ENCODE assay signal across 19 cellular contexts in the genomic region with DNA sequence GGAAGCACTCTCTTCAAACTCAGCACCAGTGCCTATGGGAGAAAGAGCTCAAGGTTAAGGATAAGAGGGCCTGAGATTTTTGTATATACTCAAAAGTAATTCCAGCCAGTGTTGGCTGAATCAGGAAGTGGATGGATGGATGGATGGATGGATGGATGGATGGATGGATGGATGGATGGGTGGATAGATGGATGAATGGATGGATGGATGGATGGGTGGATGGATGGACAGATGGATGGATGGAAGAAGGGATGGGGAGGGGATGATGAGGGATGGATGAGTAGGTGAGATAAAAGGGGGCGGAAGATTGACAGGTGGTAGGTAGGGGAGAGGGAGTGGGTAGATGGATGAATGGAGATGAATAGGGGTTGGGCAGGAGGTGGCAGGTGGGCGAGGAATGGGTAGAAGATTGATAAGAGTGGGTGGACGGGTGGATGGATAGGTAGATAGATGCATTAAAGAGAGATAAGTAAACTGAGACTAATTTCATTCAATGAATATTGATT. TPM values are rescaled to one million over a fixed set of nuclear protein-coding genes. Genes with fewer than 3 reads are reported as not detected.
"Had no signal": no experiment of that assay in that cellular context is flagged by ENCODE, and none has a peak within 500 bp of the region (broad histone marks: within the 10 kb centered on the region; RNA-seq: fewer than 3 reads in every experiment).

No MANE protein-coding gene starts in this region.

- H3K27me3 ChIP-seq: neural progenitor cell, ovary, suprapubic skin, upper lobe of right lung had no signal

- H3K27ac Mint-ChIP-seq: activated CD4-positive, alpha-beta memory T cell treated with anti-CD3 and anti-CD28 coated beads for 36 hours; activated CD8-positive, alpha-beta memory T cell treated with anti-CD3 and anti-CD28 coated beads, Interleukin-2, amount 10 ng/mL, durations not matched to agents 7 days and 5 days; activated naive CD8-positive, alpha-beta T cell treated with anti-CD3 and anti-CD28 coated beads, Interleukin-2, amount 10 ng/mL, durations not matched to agents 7 days and 5 days; neural progenitor cell; T-cell had no signal

- DNase-seq: activated CD4-positive, alpha-beta T cell treated with anti-CD3 and anti-CD28 coated beads for 1 hour; activated gamma-delta T cell; activated naive CD8-positive, alpha-beta T cell treated with anti-CD3 and anti-CD28 coated beads, Interleukin-2, amount 10 ng/mL, durations not matched to agents 7 days and 5 days; erythroblast; left colon; ovary; sigmoid colon; T-cell; T1000; upper lobe of right lung had no signal

- H3K4me3 Mint-ChIP-seq: activated CD4-positive, alpha-beta memory T cell treated with anti-CD3 and anti-CD28 coated beads for 36 hours; activated CD8-positive, alpha-beta memory T cell treated with anti-CD3 and anti-CD28 coated beads, Interleukin-2, amount 10 ng/mL, durations not matched to agents 7 days and 5 days; activated naive CD8-positive, alpha-beta T cell treated with anti-CD3 and anti-CD28 coated beads, Interleukin-2, amount 10 ng/mL, durations not matched to agents 7 days and 5 days; activated T-cell treated with anti-CD3 and anti-CD28 coated beads, Interleukin-2, amount 50 U/mL, for 24 hours; neural progenitor cell; T-cell had no signal

- H3K9me3 Mint-ChIP-seq: activated CD4-positive, alpha-beta memory T cell treated with anti-CD3 and anti-CD28 coated beads for 36 hours; activated naive CD8-positive, alpha-beta T cell treated with anti-CD3 and anti-CD28 coated beads, Interleukin-2, amount 10 ng/mL, durations not matched to agents 7 days and 5 days; activated T-cell treated with anti-CD3 and anti-CD28 coated beads, Interleukin-2, amount 50 U/mL, for 24 hours; neural progenitor cell; T-cell had no signal

- H3K9me3 ChIP-seq: ovary, sigmoid colon, suprapubic skin, upper lobe of right lung had no signal

- H3K27ac ChIP-seq: neural progenitor cell, ovary, SK-N-MC, upper lobe of right lung had no signal

- H3K36me3 ChIP-seq: neural progenitor cell, ovary, sigmoid colon, suprapubic skin, upper lobe of right lung had no signal

- ATAC-seq: left colon, upper lobe of right lung had no signal

- H3K36me3 Mint-ChIP-seq: activated CD4-positive, alpha-beta memory T cell treated with anti-CD3 and anti-CD28 coated beads for 36 hours; activated CD8-positive, alpha-beta memory T cell treated with anti-CD3 and anti-CD28 coated beads, Interleukin-2, amount 10 ng/mL, durations not matched to agents 7 days and 5 days; activated naive CD8-positive, alpha-beta T cell treated with anti-CD3 and anti-CD28 coated beads, Interleukin-2, amount 10 ng/mL, durations not matched to agents 7 days and 5 days; T-cell had no signal

- H3K27me3 Mint-ChIP-seq: activated CD8-positive, alpha-beta memory T cell treated with anti-CD3 and anti-CD28 coated beads, Interleukin-2, amount 10 ng/mL, durations not matched to agents 7 days and 5 days had no signal

- H3K4me3 ChIP-seq: lung, neural progenitor cell, ovary, sigmoid colon, SK-N-MC, suprapubic skin, upper lobe of right lung had no signal

RNA-seq across cellular contexts. Expression of a gene that starts 4.1 kb away (rescaled TPM):
- total RNA-seq: activated CD4-positive, alpha-beta memory T cell treated with anti-CD3 and anti-CD28 coated beads for 36 hours; activated CD8-positive, alpha-beta memory T cell treated with anti-CD3 and anti-CD28 coated beads, Interleukin-2, amount 10 ng/mL, durations not matched to agents 7 days and 5 days; activated naive CD8-positive, alpha-beta T cell treated with anti-CD3 and anti-CD28 coated beads, Interleukin-2, amount 10 ng/mL, durations not matched to agents 7 days and 5 days had no signal

RNA-seq across cellular contexts. Expression of a gene that starts 17.8 kb away (rescaled TPM):
- total RNA-seq: astrocyte, pulmonary artery endothelial cell, sigmoid colon had no signal

RNA-seq across cellular contexts. Expression of a gene that starts 28.2 kb away (rescaled TPM):
- total RNA-seq: activated naive CD8-positive, alpha-beta T cell treated with anti-CD3 and anti-CD28 coated beads, Interleukin-2, amount 10 ng/mL, durations not matched to agents 7 days and 5 days; astrocyte; left colon; ovary; pulmonary artery endothelial cell; sigmoid colon had no signal
